10 cellular contexts compared by ENCODE assay signal in the genomic region with DNA sequence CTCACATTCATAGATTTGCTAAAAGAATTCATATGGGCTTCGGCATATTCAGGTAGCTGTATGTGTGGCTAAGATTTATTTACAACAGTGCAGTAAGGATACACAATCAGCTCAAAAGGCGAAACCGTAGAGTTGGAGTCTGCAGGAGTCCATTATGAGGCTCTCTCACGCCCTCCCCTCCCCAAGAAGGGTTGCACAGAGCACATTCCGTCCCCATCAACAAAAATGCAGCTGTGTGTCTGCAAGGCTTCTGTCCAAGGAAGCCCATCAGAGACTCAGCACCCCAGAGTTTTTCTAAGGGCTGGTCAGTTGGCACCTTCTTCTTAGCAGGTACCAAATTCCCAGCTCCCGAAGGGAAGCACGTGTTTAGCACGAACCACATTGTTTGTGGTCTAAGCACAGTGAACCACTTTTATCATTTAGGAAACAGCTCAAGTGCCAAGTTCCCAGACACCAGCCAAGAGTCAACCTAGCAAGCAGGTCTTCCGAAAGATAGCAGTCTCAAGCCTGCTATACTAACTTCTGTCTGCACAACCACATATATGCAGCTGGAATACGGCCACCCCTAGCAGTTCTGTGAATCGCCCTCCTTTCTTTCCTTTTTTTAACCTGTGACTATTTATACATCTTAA. TPM values are rescaled to one million over a fixed set of nuclear protein-coding genes. Genes with fewer than 3 reads are reported as not detected.
A peak's percentile ranks its signal among the peaks of the same experiment; 100 is the strongest.
DNase-seq lines count a peak whose midpoint lies in the region; TF ChIP-seq lines count a peak whose summit lies in the region.
"Had no signal": no experiment of that assay in that cellular context is flagged by ENCODE, and none has a peak within 500 bp of the region (broad histone marks: within the 10 kb centered on the region; RNA-seq: fewer than 3 reads in every experiment).

No MANE protein-coding gene starts in this region.

- no peak overlapping the region for H3K9ac ChIP-seq in Karpas-422 (ENCODE audit: low read length)

- DNase-seq in EH (ENCODE audit: low read depth) (peak; percentile 45), glomerular visceral epithelial cell (ENCODE audit: extremely low spot score) (peak; percentile 18), pulmonary artery endothelial cell (ENCODE audit: low read depth, low spot score) (peak; percentile 47), T-helper 2 cell (no peak), NCI-H82 (lab: John Stamatoyannopoulos, UW) (no peak), Karpas-422 (no peak), HEK293T (ENCODE audit: extremely low spot score) (no peak)
- DNase-seq in activated T-helper 1 cell treated with anti-CD3 and anti-CD28 coated beads, Interleukin-12 subunit alpha, Interleukin-12 subunit beta, Interleukin-2, Interleukin-4 antibody, amounts not matched to agents 30 ng/mL and 10 ng/mL and 1 ng/mL, durations not matched to agents 14 hours and 24 hours and 36 hours (ENCODE audit: low spot score) = no peak
- DNase-seq: NCI-H2029 had no signal

- H3K4me1 Mint-ChIP-seq in activated T-helper 1 cell treated with anti-CD3 and anti-CD28 coated beads, Interleukin-12 subunit alpha, Interleukin-12 subunit beta, Interleukin-2, Interleukin-4 antibody, amounts not matched to agents 30 ng/mL and 10 ng/mL and 1 ng/mL, durations not matched to agents 14 hours and 24 hours and 36 hours (ENCODE audit: low read depth) = peaks cover 25% of the 10 kb centered on the region

- peaks cover 4% of the 10 kb centered on the region; the same call in 1 of the 2 replicates for H3K9me3 ChIP-seq in Karpas-422 (ENCODE audit: low read length)
- H3K9me3 ChIP-seq: SJCRH30 had no signal

- no peaks in the 10 kb centered on the region for H4K20me1 ChIP-seq in Karpas-422 (ENCODE audit: insufficient read depth, low read depth, low read length)

- CTCF ChIA-PET in HEK293T (lab: Yijun Ruan, JAX) = interaction anchor here (0.8 kb wide), 1 partner anchor 26 kb away, joined by 3 read pairs; no protein-coding TSS in a partner anchor

- POLR2A ChIA-PET in HEK293T (lab: Yijun Ruan, JAX) = no interaction called here

- peaks cover 25% of the 10 kb centered on the region for H3K9me3 Mint-ChIP-seq in activated T-helper 1 cell treated with anti-CD3 and anti-CD28 coated beads, Interleukin-12 subunit alpha, Interleukin-12 subunit beta, Interleukin-2, Interleukin-4 antibody, amounts not matched to agents 30 ng/mL and 10 ng/mL and 1 ng/mL, durations not matched to agents 14 hours and 24 hours and 36 hours

- intact Hi-C loops in activated T-helper 1 cell treated with anti-CD3 and anti-CD28 coated beads, Interleukin-12 subunit alpha, Interleukin-12 subunit beta, Interleukin-2, Interleukin-4 antibody, amounts not matched to agents 30 ng/mL and 10 ng/mL and 1 ng/mL, durations not matched to agents 14 hours and 24 hours and 36 hours (cut with micrococcal nuclease) = no loop called here

- no peaks in the 10 kb centered on the region for H3K9me2 ChIP-seq in Karpas-422 (replicated peaks; ENCODE audit: insufficient read depth, low read length)

- peaks cover 56% of the 10 kb centered on the region for H3K36me3 Mint-ChIP-seq in activated T-helper 1 cell treated with anti-CD3 and anti-CD28 coated beads, Interleukin-12 subunit alpha, Interleukin-12 subunit beta, Interleukin-2, Interleukin-4 antibody, amounts not matched to agents 30 ng/mL and 10 ng/mL and 1 ng/mL, durations not matched to agents 14 hours and 24 hours and 36 hours (ENCODE audit: low read depth)

- no peaks in the 10 kb centered on the region for H3K27me3 ChIP-seq in Karpas-422 (ENCODE audit: low read length)
- H3K27me3 ChIP-seq: SJCRH30 had no signal

- H3K79me2 ChIP-seq in Karpas-422 (ENCODE audit: low read length) = no peaks in the 10 kb centered on the region

- no peak overlapping the region for H3K27ac ChIP-seq in Karpas-422 (ENCODE audit: low read length)
- H3K27ac ChIP-seq: SJCRH30 had no signal

- no peak overlapping the region for H3K4me2 ChIP-seq in Karpas-422 (ENCODE audit: low read depth, low read length, poor library complexity, severe bottlenecking)

- no peak overlapping the region for H2AFZ ChIP-seq in Karpas-422 (ENCODE audit: low read length)

- peak overlapping the region; percentile 48 for H3K27ac Mint-ChIP-seq in activated T-helper 1 cell treated with anti-CD3 and anti-CD28 coated beads, Interleukin-12 subunit alpha, Interleukin-12 subunit beta, Interleukin-2, Interleukin-4 antibody, amounts not matched to agents 30 ng/mL and 10 ng/mL and 1 ng/mL, durations not matched to agents 14 hours and 24 hours and 36 hours

- no peak overlapping the region for H3K4me3 Mint-ChIP-seq in activated T-helper 1 cell treated with anti-CD3 and anti-CD28 coated beads, Interleukin-12 subunit alpha, Interleukin-12 subunit beta, Interleukin-2, Interleukin-4 antibody, amounts not matched to agents 30 ng/mL and 10 ng/mL and 1 ng/mL, durations not matched to agents 14 hours and 24 hours and 36 hours

- no peaks in the 10 kb centered on the region for H3K4me1 ChIP-seq in Karpas-422 (ENCODE audit: low read length)

- H3K36me3 ChIP-seq in Karpas-422 (ENCODE audit: insufficient read depth, low read length) = no peaks in the 10 kb centered on the region
- H3K36me3 ChIP-seq: SJCRH30 had no signal

- H3K4me3 ChIP-seq in Karpas-422 (ENCODE audit: low read length) = no peak overlapping the region
- H3K4me3 ChIP-seq: SJCRH30 had no signal

- no peaks in the 10 kb centered on the region for H3K27me3 Mint-ChIP-seq in activated T-helper 1 cell treated with anti-CD3 and anti-CD28 coated beads, Interleukin-12 subunit alpha, Interleukin-12 subunit beta, Interleukin-2, Interleukin-4 antibody, amounts not matched to agents 30 ng/mL and 10 ng/mL and 1 ng/mL, durations not matched to agents 14 hours and 24 hours and 36 hours (ENCODE audit: insufficient read depth)

TF ChIP-seq in HEK293T, 16 proteins besides CTCF, POLR2A, EP300 and RAD21:
- TF ChIP-seq L3MBTL2 (conservative IDR thresholded peaks at IDR 0.05) (no peak), BHLHE40 (IDR thresholded peaks at IDR 0.05; ENCODE audit: borderline replicate concordance) (no peak), FOXM1 (IDR thresholded peaks at IDR 0.05; ENCODE audit: borderline replicate concordance) (no peak)
- TF ChIP-seq, protein P1, sequence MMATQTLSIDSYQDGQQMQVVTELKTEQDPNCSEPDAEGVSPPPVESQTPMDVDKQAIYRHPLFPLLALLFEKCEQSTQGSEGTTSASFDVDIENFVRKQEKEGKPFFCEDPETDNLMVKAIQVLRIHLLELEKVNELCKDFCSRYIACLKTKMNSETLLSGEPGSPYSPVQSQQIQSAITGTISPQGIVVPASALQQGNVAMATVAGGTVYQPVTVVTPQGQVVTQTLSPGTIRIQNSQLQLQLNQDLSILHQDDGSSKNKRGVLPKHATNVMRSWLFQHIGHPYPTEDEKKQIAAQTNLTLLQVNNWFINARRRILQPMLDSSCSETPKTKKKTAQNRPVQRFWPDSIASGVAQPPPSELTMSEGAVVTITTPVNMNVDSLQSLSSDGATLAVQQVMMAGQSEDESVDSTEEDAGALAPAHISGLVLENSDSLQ (IDR thresholded peaks at IDR 0.05) = no peak

RNA-seq across cellular contexts. Expression of a gene that starts 28.5 kb away (rescaled TPM):
- total RNA-seq in activated T-helper 1 cell treated with anti-CD3 and anti-CD28 coated beads, Interleukin-12 subunit alpha, Interleukin-12 subunit beta, Interleukin-2, Interleukin-4 antibody, amounts not matched to agents 30 ng/mL and 10 ng/mL and 1 ng/mL, durations not matched to agents 14 hours and 24 hours and 36 hours = 10.6 and 10.9 TPM in 2 replicates
- 15.6 and 15.9 TPM in 2 replicates for total RNA-seq in pulmonary artery endothelial cell
- 8.7 and 10.7 TPM in 2 replicates for total RNA-seq in Karpas-422 (2014; rRNA removed; shearing (Covaris generic); ENCODE audit: low replicate concordance)

Comparison
In these comparisons a context has a peak if more than half of its experiments do, and no peak if none do; other contexts are left out.
1. DNase-seq: peak in EH (single experiment), glomerular visceral epithelial cell (single experiment) and pulmonary artery endothelial cell (single experiment); none in activated T-helper 1 cell treated with anti-CD3 and anti-CD28 coated beads, Interleukin-12 subunit alpha, Interleukin-12 subunit beta, Interleukin-2, Interleukin-4 antibody, amounts not matched to agents 30 ng/mL and 10 ng/mL and 1 ng/mL, durations not matched to agents 14 hours and 24 hours and 36 hours (single experiment), T-helper 2 cell (0 of 5), NCI-H82 (single experiment), Karpas-422 (single experiment) and HEK293T (single experiment).